Comparison of ENCODE assay signal across 6 cellular contexts in the genomic region with DNA sequence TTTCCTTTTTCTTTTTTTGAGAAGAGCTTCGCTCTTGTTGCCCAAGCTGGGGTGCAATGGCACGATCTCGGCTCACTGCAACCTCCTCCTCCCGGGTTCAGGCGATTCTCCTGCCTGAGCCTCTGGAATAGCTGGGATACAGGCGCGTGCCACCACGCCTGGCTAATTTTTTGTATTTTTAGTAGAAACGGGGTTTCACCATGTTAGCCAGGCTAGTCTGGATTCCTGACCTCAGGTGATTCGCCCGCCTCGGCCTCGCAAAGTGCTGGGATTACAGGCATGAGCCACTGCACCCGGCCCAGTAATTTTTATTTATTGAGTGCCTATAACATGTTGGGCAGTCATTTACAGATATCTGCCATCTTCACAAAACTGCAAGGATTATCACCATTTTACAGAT. TPM values are rescaled to one million over a fixed set of nuclear protein-coding genes. Genes with fewer than 3 reads are reported as not detected.
DNase-seq lines count a peak whose midpoint lies in the region; ATAC-seq and TF ChIP-seq lines count a peak whose summit lies in the region.
"Not testable (repeated sequence)": the region's sequence is repeated elsewhere in the genome, so short reads cannot be mapped to it uniquely, and the experiment has no call there.

No MANE protein-coding gene starts in this region.

- 97% methylated on average over 14 of the region's 14 CpGs for WGBS in HUES64
- WGBS in mammary epithelial cell (ENCODE audit: low coverage, missing lambda C conversion rate) = 31% methylated on average over 13 of the region's 14 CpGs

- not testable (repeated sequence) for TF ChIP-seq CTCF in A673 (conservative IDR thresholded peaks at IDR 0.05; ENCODE audit: low read depth, low read length); mammary epithelial cell (conservative IDR thresholded peaks at IDR 0.05 in 1 of 2, IDR thresholded peaks at IDR 0.05 in 1 of 2; ENCODE audit: extremely low read depth in 1 of 2, insufficient read depth in 1 of 2, low read depth in 1 of 2, low read length in 2 of 2); left ventricle myocardium inferior (IDR thresholded peaks at IDR 0.05; ENCODE audit: borderline replicate concordance); progenitor cell of endocrine pancreas (IDR thresholded peaks at IDR 0.05; ENCODE audit: unreplicated experiment)

- CTCF ChIA-PET in A673 (lab: Charles Lee) = not testable (repeated sequence)
- CTCF ChIA-PET in activated CD4-positive, alpha-beta T cell treated with anti-CD3 and anti-CD28 coated beads for 36 hours (lab: Charles Lee) = interaction anchor here (0.6 to 2.5 kb wide), 9 partner anchors 12 to 335 kb away, joined by 3 to 12 read pairs (median 3); a partner anchor contains a TSS
- CTCF ChIA-PET in mammary epithelial cell (lab: Charles Lee; ENCODE audit: low non-redundant PET) = interaction anchor here (0.6 kb wide), 1 partner anchor 57 kb away, joined by 3 read pairs; no protein-coding TSS in a partner anchor

- dilution Hi-C loops in mammary epithelial cell (cut with HindIII; ENCODE audit: low sequenced_read_pairs) = not testable (repeated sequence)

- peak overlapping the region; percentile 37 for H3K27ac Mint-ChIP-seq in activated CD4-positive, alpha-beta T cell treated with anti-CD3 and anti-CD28 coated beads for 36 hours
- peak overlapping the region; percentile 69 for H3K27ac Mint-ChIP-seq in progenitor cell of endocrine pancreas

- intact Hi-C loops in A673 (cut with micrococcal nuclease; ENCODE audit: unreplicated experiment) = loop anchor here (5.0 kb wide), 2 partner anchors 127 to 292 kb away; no protein-coding TSS in a partner anchor
- intact Hi-C loops in activated CD4-positive, alpha-beta T cell treated with anti-CD3 and anti-CD28 coated beads for 36 hours (cut with DNase I, micrococcal nuclease); mammary epithelial cell (cut with micrococcal nuclease); left ventricle myocardium inferior (cut with micrococcal nuclease): not testable (repeated sequence)

- not testable (repeated sequence) for ATAC-seq in activated CD4-positive, alpha-beta T cell treated with anti-CD3 and anti-CD28 coated beads for 36 hours

- not testable (repeated sequence) for H3K9ac ChIP-seq in HUES64 (ENCODE audit: low read depth, low read length)
- H3K9ac ChIP-seq in mammary epithelial cell (ENCODE audit: insufficient read depth, low read length) = peak overlapping the region; percentile 84

- not testable (repeated sequence) for H3K27me3 Mint-ChIP-seq in activated CD4-positive, alpha-beta T cell treated with anti-CD3 and anti-CD28 coated beads for 36 hours; progenitor cell of endocrine pancreas

- POLR2A ChIA-PET in A673 (lab: Charles Lee; ENCODE audit: low non-redundant PET) = not testable (repeated sequence)
- POLR2A ChIA-PET in activated CD4-positive, alpha-beta T cell treated with anti-CD3 and anti-CD28 coated beads for 36 hours (lab: Charles Lee) = interaction anchor here (0.6 to 3.5 kb wide), 3 partner anchors 21 to 139 kb away, joined by 3 to 32 read pairs (median 3); a partner anchor contains a TSS

- peaks cover 35% of the 10 kb centered on the region for H3K36me3 Mint-ChIP-seq in activated CD4-positive, alpha-beta T cell treated with anti-CD3 and anti-CD28 coated beads for 36 hours (ENCODE audit: low read depth)
- H3K36me3 Mint-ChIP-seq in progenitor cell of endocrine pancreas (ENCODE audit: insufficient read depth) = not testable (repeated sequence)

- peaks cover 79% of the 10 kb centered on the region for H3K79me2 ChIP-seq in mammary epithelial cell (ENCODE audit: insufficient read depth, low read length)

- H3K4me3 ChIP-seq in A673 (ENCODE audit: low read depth, low read length, poor library complexity, severe bottlenecking) = peak overlapping the region; percentile 86
- H3K4me3 ChIP-seq in HUES64 (ENCODE audit: low read length) = peak overlapping the region; percentile 99
- peak overlapping the region; percentile 59 to 96 (median 79) for H3K4me3 ChIP-seq in mammary epithelial cell (replicated peaks in 1 of 3; ENCODE audit: insufficient read depth in 1 of 3, low read depth in 2 of 3, low read length in 3 of 3)
- peak overlapping the region; percentile 91 for H3K4me3 ChIP-seq in left ventricle myocardium inferior

- peaks cover 29% of the 10 kb centered on the region for H3K36me3 ChIP-seq in A673 (ENCODE audit: insufficient read depth, low read length, poor library complexity, severe bottlenecking)
- H3K36me3 ChIP-seq in HUES64 (ENCODE audit: insufficient read depth, low read length) = peaks cover 24% of the 10 kb centered on the region
- H3K36me3 ChIP-seq in mammary epithelial cell (ENCODE audit: insufficient read depth, low read length) = peaks cover 15% of the 10 kb centered on the region
- peaks cover 33% of the 10 kb centered on the region for H3K36me3 ChIP-seq in left ventricle myocardium inferior

- not testable (repeated sequence) for H2AFZ ChIP-seq in mammary epithelial cell (ENCODE audit: low read depth, low read length)

- in situ Hi-C loops in mammary epithelial cell (cut with MboI; ENCODE audit: low sequenced_read_pairs in 2 of 2) = not testable (repeated sequence)

- H3K27ac ChIP-seq in A673 (ENCODE audit: low read depth, low read length, poor library complexity, severe bottlenecking) (peak overlapping the region; percentile 38), mammary epithelial cell (ENCODE audit: insufficient read depth, low read depth, low read length) (peak overlapping the region; percentile 81)
- not testable (repeated sequence) for H3K27ac ChIP-seq in HUES64 (ENCODE audit: low read depth, low read length); left ventricle myocardium inferior (replicated peaks)

- peak overlapping the region; percentile 90 for H3K4me2 ChIP-seq in mammary epithelial cell (ENCODE audit: insufficient read depth, low read depth, low read length)

- H4K20me1 ChIP-seq in mammary epithelial cell (ENCODE audit: insufficient read depth, low read length) = not testable (repeated sequence)

- not testable (repeated sequence) for H3K4me1 ChIP-seq in A673 (ENCODE audit: insufficient read depth, low read length, poor library complexity, severe bottlenecking); HUES64 (ENCODE audit: insufficient read depth, low read length); mammary epithelial cell (ENCODE audit: insufficient read depth, low read length)
- H3K4me1 ChIP-seq in left ventricle myocardium inferior = peaks cover 63% of the 10 kb centered on the region

- not testable (repeated sequence) for H3K27me3 ChIP-seq in A673 (replicated peaks; ENCODE audit: insufficient read depth, low read depth, low read length, poor library complexity); HUES64 (ENCODE audit: insufficient read depth, low read length); mammary epithelial cell (ENCODE audit: insufficient read depth, low read length); left ventricle myocardium inferior (ENCODE audit: low read depth)

- not testable (repeated sequence) for H3K9me3 Mint-ChIP-seq in activated CD4-positive, alpha-beta T cell treated with anti-CD3 and anti-CD28 coated beads for 36 hours (ENCODE audit: low read depth); progenitor cell of endocrine pancreas (ENCODE audit: low read depth)

- H3K9me3 ChIP-seq in A673 (ENCODE audit: low read depth, low read length, poor library complexity, severe bottlenecking); HUES64 (ENCODE audit: insufficient read depth, low read depth, low read length); mammary epithelial cell (replicated peaks; ENCODE audit: insufficient read depth, low read length); left ventricle myocardium inferior (replicated peaks): not testable (repeated sequence)

- H3K4me1 Mint-ChIP-seq in activated CD4-positive, alpha-beta T cell treated with anti-CD3 and anti-CD28 coated beads for 36 hours = peaks cover 26% of the 10 kb centered on the region
- peaks cover 16% of the 10 kb centered on the region for H3K4me1 Mint-ChIP-seq in progenitor cell of endocrine pancreas (ENCODE audit: low read depth)

- BruUV-seq in A673 (replicated peaks; lab: Mats Ljungman, UMichigan); mammary epithelial cell (replicated peaks; lab: Mats Ljungman, UMichigan): not testable (repeated sequence)

- DNase-seq in A673 (ENCODE audit: low spot score); activated CD4-positive, alpha-beta T cell treated with anti-CD3 and anti-CD28 coated beads for 36 hours; mammary epithelial cell; left ventricle myocardium inferior; progenitor cell of endocrine pancreas (ENCODE audit: low spot score, unreplicated experiment): not testable (repeated sequence)

- H3K4me3 Mint-ChIP-seq in activated CD4-positive, alpha-beta T cell treated with anti-CD3 and anti-CD28 coated beads for 36 hours = peak overlapping the region; percentile 87
- peak overlapping the region; percentile 65 for H3K4me3 Mint-ChIP-seq in progenitor cell of endocrine pancreas (ENCODE audit: low read depth)

RNA-seq across cellular contexts. Expression of a gene that starts 1.8 kb away (rescaled TPM):
- 66.5 and 66.8 TPM in 2 replicates for total RNA-seq in A673 (2021)
- polyA plus RNA-seq in HUES64 (2013, experiment 1 of 2) = 29.0 TPM
- polyA plus RNA-seq in HUES64 (2013, experiment 2 of 2) = 32.7 TPM
- total RNA-seq in activated CD4-positive, alpha-beta T cell treated with anti-CD3 and anti-CD28 coated beads for 36 hours = 10 to 100 TPM; 40.8 to 54.1 TPM
- total RNA-seq in mammary epithelial cell = 10 to 100 TPM; 25.0 to 29.0 TPM
- 15.1 TPM for polyA plus RNA-seq in mammary epithelial cell
- polyA minus RNA-seq in mammary epithelial cell = 62.3 TPM
- total RNA-seq in left ventricle myocardium inferior = 12.9 TPM
- 35.5 and 40.8 TPM in 2 replicates for total RNA-seq in progenitor cell of endocrine pancreas

RNA-seq across cellular contexts. Expression of a gene that starts 2.8 kb away (rescaled TPM):
- total RNA-seq in A673 (2021) (104 and 105 TPM in 2 replicates), mammary epithelial cell (10 to 100 TPM in 1 of 2 donors, 1 to 10 TPM in 1; 7.7 to 50.4 TPM), left ventricle myocardium inferior (37.6 TPM), progenitor cell of endocrine pancreas (61.0 and 63.9 TPM in 2 replicates)
- 30.0 TPM for polyA plus RNA-seq in HUES64 (2013, experiment 1 of 2)
- 35.5 TPM for polyA plus RNA-seq in HUES64 (2013, experiment 2 of 2)
- total RNA-seq in activated CD4-positive, alpha-beta T cell treated with anti-CD3 and anti-CD28 coated beads for 36 hours = 10 to 100 TPM; 48.7 to 59.6 TPM
- 13.7 TPM for polyA plus RNA-seq in mammary epithelial cell
- 41.4 TPM for polyA minus RNA-seq in mammary epithelial cell

RNA-seq across cellular contexts. Expression of a gene that starts 22.6 kb away (rescaled TPM):
- total RNA-seq in A673 (2021) = 0.45 and 0.72 TPM in 2 replicates
- polyA plus RNA-seq in HUES64 (2013, experiment 1 of 2) = 6.3 TPM
- polyA plus RNA-seq in HUES64 (2013, experiment 2 of 2) = 5.3 TPM
- total RNA-seq in activated CD4-positive, alpha-beta T cell treated with anti-CD3 and anti-CD28 coated beads for 36 hours = not detected
- total RNA-seq in mammary epithelial cell = not detected
- polyA plus RNA-seq in mammary epithelial cell = 0.07 TPM
- polyA minus RNA-seq in mammary epithelial cell = not detected
- not detected for total RNA-seq in left ventricle myocardium inferior
- 1.8 and 2.0 TPM in 2 replicates for total RNA-seq in progenitor cell of endocrine pancreas

RNA-seq across cellular contexts. Expression of a gene that starts 22.9 kb away (rescaled TPM):
- total RNA-seq in A673 (2021) (123 and 132 TPM in 2 replicates), mammary epithelial cell (10 to 100 TPM; 30.0 to 44.2 TPM), left ventricle myocardium inferior (18.4 TPM), progenitor cell of endocrine pancreas (84.9 and 85.8 TPM in 2 replicates)
- 99.1 TPM for polyA plus RNA-seq in HUES64 (2013, experiment 1 of 2)
- polyA plus RNA-seq in HUES64 (2013, experiment 2 of 2) = 84.3 TPM
- 10 to 100 TPM; 16.7 to 28.0 TPM for total RNA-seq in activated CD4-positive, alpha-beta T cell treated with anti-CD3 and anti-CD28 coated beads for 36 hours
- polyA plus RNA-seq in mammary epithelial cell = 58.9 TPM
- 147 TPM for polyA minus RNA-seq in mammary epithelial cell

RNA-seq across cellular contexts. Expression of a gene that starts 23.9 kb away (rescaled TPM):
- total RNA-seq in A673 (2021) (12.0 and 13.1 TPM in 2 replicates), mammary epithelial cell (10 to 100 TPM in 1 of 2 donors, 1 to 10 TPM in 1; 6.5 to 16.0 TPM), left ventricle myocardium inferior (9.5 TPM), progenitor cell of endocrine pancreas (13.4 and 17.3 TPM in 2 replicates)
- polyA plus RNA-seq in HUES64 (2013, experiment 1 of 2) = 15.0 TPM
- 19.1 TPM for polyA plus RNA-seq in HUES64 (2013, experiment 2 of 2)
- 10 to 100 TPM in 1 of 2 experiments, 1 to 10 TPM in 1; 6.0 to 10.2 TPM for total RNA-seq in activated CD4-positive, alpha-beta T cell treated with anti-CD3 and anti-CD28 coated beads for 36 hours
- 5.9 TPM for polyA plus RNA-seq in mammary epithelial cell
- 3.8 TPM for polyA minus RNA-seq in mammary epithelial cell
